In genomic region chr15:44695274-44695673, GRCh38 we compare ENCODE assay signal across 16 cellular contexts. TPM values are rescaled to one million over a fixed set of nuclear protein-coding genes. Genes with fewer than 3 reads are reported as not detected.
DNase-seq lines count a peak whose midpoint lies in the region; ATAC-seq and TF ChIP-seq lines count a peak whose summit lies in the region.
"Had no signal": no experiment of that assay in that cellular context is flagged by ENCODE, and none has a peak within 500 bp of the region (broad histone marks: within the 10 kb centered on the region; RNA-seq: fewer than 3 reads in every experiment).

No MANE protein-coding gene starts in this region.

- H3K36me3 ChIP-seq in GM23248 (ENCODE audit: low read depth) (no peaks in the 10 kb centered on the region), WERI-Rb-1 (no peaks in the 10 kb centered on the region), spleen (no peaks in the 10 kb centered on the region)

- no peak for ATAC-seq in memory B cell (ENCODE audit: low read depth)
- ATAC-seq: Panc1, Right ventricle myocardium inferior, SK-N-SH treated with all-trans-retinoic acid at 6 μM for 48 hours had no signal

- no peak overlapping the region for H3K27ac ChIP-seq in GM23248
- H3K27ac ChIP-seq in WERI-Rb-1: peak overlapping the region; percentile 32; the same call in 1 of the 2 replicates
- H3K27ac ChIP-seq in spleen: peak overlapping the region in 5 of 8 donors; percentile 8 to 50 (median 22)

- H3K79me2 ChIP-seq in GM23248 (ENCODE audit: insufficient read depth): no peaks in the 10 kb centered on the region

- H4K20me1 ChIP-seq in GM23248 (ENCODE audit: insufficient read depth): no peaks in the 10 kb centered on the region

- DNase-seq in GM23248 (no peak), WERI-Rb-1 (peak; percentile 74), memory B cell (ENCODE audit: low spot score in 2 of 2) (no peak), spleen (no peak), NCI-H1436 (lab: John Stamatoyannopoulos, UW) (no peak), NOMO-1 treated with DMSO at 0.1 percent for 48 hours (lab: John Stamatoyannopoulos, UW; ENCODE audit: unreplicated experiment) (no peak), NCI-H524 treated with DMSO at 0.1 percent for 48 hours (lab: John Stamatoyannopoulos, UW) (no peak)
- DNase-seq: AML-193, KBM-7, NCI-H1048, NCI-H2107, NCI-H226, NCI-H748 treated with DMSO at 0.1 percent for 48 hours had no signal

- H3K4me2 ChIP-seq in GM23248 (ENCODE audit: unreplicated experiment): no peak overlapping the region

- no peaks in the 10 kb centered on the region for H3K4me1 ChIP-seq in GM23248 (ENCODE audit: insufficient read depth)
- peaks cover 0 to 12% (median under 1%) of the 10 kb centered on the region in 6 donors for H3K4me1 ChIP-seq in spleen

- TF ChIP-seq CTCF in WERI-Rb-1 (IDR thresholded peaks at IDR 0.05; ENCODE audit: low read depth, low read length) (no peak), spleen (IDR thresholded peaks at IDR 0.05 in 8 of 11, conservative IDR thresholded peaks at IDR 0.05 in 3 of 11) (no peak)

- no peaks in the 10 kb centered on the region for H3K9me3 Mint-ChIP-seq in memory B cell

- H3K27ac Mint-ChIP-seq in memory B cell: peak overlapping the region; percentile 43

- H3K4me3 ChIP-seq in GM23248 (no peak overlapping the region), WERI-Rb-1 (ENCODE audit: low read depth, low read length) (no peak overlapping the region), spleen (no peak overlapping the region)

- intact Hi-C loops in spleen (cut with DNase I; ENCODE audit: low total_unique reads): no loop called here

- H3K27me3 ChIP-seq in GM23248 (replicated peaks; ENCODE audit: insufficient read depth): peaks cover 5% of the 10 kb centered on the region; the same call in 1 of the 2 replicates
- no peaks in the 10 kb centered on the region for H3K27me3 ChIP-seq in WERI-Rb-1 (ENCODE audit: insufficient read depth, low read depth, severe bottlenecking)
- no peaks in the 10 kb centered on the region for H3K27me3 ChIP-seq in spleen (replicated peaks in 1 of 7)

- H3F3A ChIP-seq in GM23248 (ENCODE audit: insufficient read depth): no peaks in the 10 kb centered on the region

- H3K9me2 ChIP-seq in GM23248 (ENCODE audit: insufficient read depth): no peaks in the 10 kb centered on the region

- no peak overlapping the region for H3K4me3 Mint-ChIP-seq in memory B cell

- peaks cover 4% of the 10 kb centered on the region for H3K36me3 Mint-ChIP-seq in memory B cell

- H3K27me3 Mint-ChIP-seq in memory B cell: no peaks in the 10 kb centered on the region

- H3K9me3 ChIP-seq in GM23248 (ENCODE audit: low read depth) (no peaks in the 10 kb centered on the region), WERI-Rb-1 (ENCODE audit: severe bottlenecking) (no peaks in the 10 kb centered on the region), spleen (peaks cover 0 to 17% (median 7%) of the 10 kb centered on the region in 8 donors)

- peaks cover 17% of the 10 kb centered on the region for H3K4me1 Mint-ChIP-seq in memory B cell

- 64 to 72% methylated on average over 3 of the region's 3 CpGs for WGBS in GM23248 (ENCODE audit: low coverage in 1 of 2, low lambda C conversion rate in 2 of 2, missing lambda C conversion rate in 2 of 2), 2 experiments
- WGBS in spleen, 5 donors: 79 to 88% (median 85%) methylated on average over 3 of the region's 3 CpGs

- TF ChIP-seq POLR2A in spleen (IDR thresholded peaks at IDR 0.05): no peak

- H3K9ac ChIP-seq in GM23248: no peak overlapping the region

- in situ Hi-C loops in GM23248 (cut with MboI): no loop called here

- H2AFZ ChIP-seq in GM23248: peak overlapping the region; percentile 20; the same call in 1 of the 2 replicates

RNA-seq across cellular contexts. Expression of gene PATL2, which starts 15.8 kb away (rescaled TPM):
- total RNA-seq in GM23248 (2014; rRNA removed; shearing (Covaris generic)): not detected in 2 replicates
- polyA plus RNA-seq in GM23248 (2016; fragmentation: Nextera tagmentation; extraction: Ambion mirVana) (0.26 TPM in 1 of 2 replicates, not detected in the other), spleen (10 to 100 TPM; 26.0 to 64.2 (median 35.6) TPM)
- 10 to 100 TPM; 17.0 to 36.9 (median 28.3) TPM for total RNA-seq in spleen

RNA-seq across cellular contexts. Expression of gene B2M, which starts 16.0 kb away (rescaled TPM):
- 1,965 and 2,442 TPM in 2 replicates for total RNA-seq in GM23248 (2014; rRNA removed; shearing (Covaris generic))
- polyA plus RNA-seq in GM23248 (2016; fragmentation: Nextera tagmentation; extraction: Ambion mirVana) (3,590 and 3,619 TPM in 2 replicates), spleen (1,000 to 10,000 TPM; 3,969 to 5,676 (median 5,369) TPM)
- total RNA-seq in spleen: over 10,000 TPM in 1 of 7 donors, 1,000 to 10,000 TPM in 6; 5,238 to 10,333 (median 6,268) TPM

RNA-seq across cellular contexts. Expression of gene SPG11, which starts 31.8 kb away (rescaled TPM):
- 53.6 and 75.6 TPM in 2 replicates for total RNA-seq in GM23248 (2014; rRNA removed; shearing (Covaris generic))
- polyA plus RNA-seq in GM23248 (2016; fragmentation: Nextera tagmentation; extraction: Ambion mirVana): 20.5 and 21.5 TPM in 2 replicates
- total RNA-seq in spleen: 100 to 1,000 TPM; 119 to 218 (median 143) TPM
- 10 to 100 TPM; 37.4 to 53.2 (median 41.2) TPM for polyA plus RNA-seq in spleen

RNA-seq across cellular contexts. Expression of gene TRIM69, which starts 41.1 kb away (rescaled TPM):
- 9.2 and 9.7 TPM in 2 replicates for total RNA-seq in GM23248 (2014; rRNA removed; shearing (Covaris generic))
- 8.9 and 9.8 TPM in 2 replicates for polyA plus RNA-seq in GM23248 (2016; fragmentation: Nextera tagmentation; extraction: Ambion mirVana)
- total RNA-seq in spleen: 10 to 100 TPM; 24.7 to 54.9 (median 46.9) TPM
- 10 to 100 TPM; 16.4 to 44.5 (median 22.3) TPM for polyA plus RNA-seq in spleen

Comparison
In these comparisons a context has a peak if more than half of its experiments do, and no peak if none do; other contexts are left out.
1. RNA of gene PATL2, which starts 15.8 kb away (total RNA-seq): 17.0 to 36.9 TPM in spleen; not detected in GM23248; every median in the first group is over 10 times any median in the second.